Comparison of ENCODE assay signal across 8 cellular contexts in genomic region chr4:39706334-39706733, GRCh38.
A peak's percentile ranks its signal among the peaks of the same experiment; 100 is the strongest.
DNase-seq lines count a peak whose midpoint lies in the region; ATAC-seq and TF ChIP-seq lines count a peak whose summit lies in the region.

No MANE protein-coding gene starts in this region.

- TF ChIP-seq CTCF in retinal pigment epithelial cell (conservative IDR thresholded peaks at IDR 0.05; ENCODE audit: low read depth, low read length): no peak

- ATAC-seq in GM21360 (IDR thresholded peaks at IDR 0.05; ENCODE audit: unreplicated experiment) (no peak), GM21526 (IDR thresholded peaks at IDR 0.05; ENCODE audit: low FRiP score, unreplicated experiment) (no peak), GM19328 (IDR thresholded peaks at IDR 0.05; ENCODE audit: unreplicated experiment) (no peak)

- no peak overlapping the region for H3K4me3 ChIP-seq in retinal pigment epithelial cell (ENCODE audit: low read length)

- DNase-seq in ELR (ENCODE audit: low read depth): peak; percentile 88
- peak; percentile 69 for DNase-seq in RKO (ENCODE audit: low spot score)
- DNase-seq in fibroblast of peridontal ligament (ENCODE audit: extremely low read depth): peak; percentile 77
- DNase-seq in retinal pigment epithelial cell (ENCODE audit: low read depth): peak; percentile 48
- DNase-seq in SHP77 treated with DMSO at 0.1 percent for 48 hours (lab: John Stamatoyannopoulos, UW): no peak
